In genomic region chr16:49755291-49755611, GRCh38 we compare ENCODE assay signal across 8 cellular contexts.
DNase-seq lines count a peak whose midpoint lies in the region; TF ChIP-seq lines count a peak whose summit lies in the region.

No MANE protein-coding gene starts in this region.

- H3K4me3 Mint-ChIP-seq in endodermal cell (peak overlapping the region; percentile 53), mesothelial cell of epicardium (peak overlapping the region; percentile 50)
- H3K4me3 Mint-ChIP-seq in activated naive CD4-positive, alpha-beta T cell treated with anti-CD3 and anti-CD28 coated beads for 36 hours, result no peak overlapping the region

- H3K27me3 Mint-ChIP-seq in endodermal cell (ENCODE audit: insufficient read depth), result no peaks in the 10 kb centered on the region
- H3K27me3 Mint-ChIP-seq in mesothelial cell of epicardium (ENCODE audit: low read depth), result peaks cover 33% of the 10 kb centered on the region
- H3K27me3 Mint-ChIP-seq in activated naive CD4-positive, alpha-beta T cell treated with anti-CD3 and anti-CD28 coated beads for 36 hours (ENCODE audit: low read depth), result peaks cover 20% of the 10 kb centered on the region

- TF ChIP-seq CTCF in BE2C (IDR thresholded peaks at IDR 0.05; ENCODE audit: low read depth, low read length) (peak; percentile 75), MM.1S (IDR thresholded peaks at IDR 0.05; ENCODE audit: low read length) (peak; percentile 28), endodermal cell (conservative IDR thresholded peaks at IDR 0.05) (peak; percentile 72), mesothelial cell of epicardium (IDR thresholded peaks at IDR 0.05; ENCODE audit: unreplicated experiment) (no peak)

- H3K4me3 ChIP-seq in BE2C (ENCODE audit: low read depth, low read length), result peak overlapping the region; percentile 46
- no peak overlapping the region for H3K4me3 ChIP-seq in MM.1S (ENCODE audit: low read length)
- peak overlapping the region; percentile 74 for H3K4me3 ChIP-seq in endodermal cell (ENCODE audit: low read length)

- CTCF ChIA-PET in activated naive CD4-positive, alpha-beta T cell treated with anti-CD3 and anti-CD28 coated beads for 36 hours (lab: Charles Lee), result interaction anchor here (0.6 kb wide), 1 partner anchor 76 kb away, joined by 3 read pairs; no protein-coding TSS in a partner anchor

- H3K36me3 Mint-ChIP-seq in endodermal cell (ENCODE audit: low read depth) (no peaks in the 10 kb centered on the region), mesothelial cell of epicardium (no peaks in the 10 kb centered on the region)
- no peaks in the 10 kb centered on the region for H3K36me3 Mint-ChIP-seq in activated naive CD4-positive, alpha-beta T cell treated with anti-CD3 and anti-CD28 coated beads for 36 hours (ENCODE audit: low read depth)

- no peaks in the 10 kb centered on the region for H3K9me2 ChIP-seq in MM.1S (replicated peaks; ENCODE audit: insufficient read depth, low read length)

- DNase-seq in BE2C, result no peak
- DNase-seq in MM.1S, result peak; percentile 18
- no peak for DNase-seq in endodermal cell
- no peak for DNase-seq in mesothelial cell of epicardium (ENCODE audit: low spot score in 2 of 2, unreplicated experiment in 2 of 2)
- DNase-seq in GM19240 (ENCODE audit: insufficient read length, low spot score), result no peak
- DNase-seq in activated naive CD4-positive, alpha-beta T cell treated with anti-CD3 and anti-CD28 coated beads for 36 hours, result no peak
- DNase-seq in T-helper 2 cell, result no peak
- DNase-seq in HCEC 1CT, result no peak

- WGBS in endodermal cell (ENCODE audit: insufficient coverage in 1 of 2, insufficient read length in 1 of 2), 2 experiments, result 0 to 5% methylated on average over 4 to 11 of the region's 11 CpGs

- H3K27ac ChIP-seq in MM.1S (ENCODE audit: low read length) (no peak overlapping the region), endodermal cell (ENCODE audit: low read depth, low read length) (peak overlapping the region; percentile 84)

- H3K36me3 ChIP-seq in BE2C (no peaks in the 10 kb centered on the region), MM.1S (replicated peaks; ENCODE audit: insufficient read depth, low read length) (no peaks in the 10 kb centered on the region), endodermal cell (ENCODE audit: control insufficient read depth, insufficient read depth, low read length) (no peaks in the 10 kb centered on the region)

- no peaks in the 10 kb centered on the region for H4K20me1 ChIP-seq in MM.1S (ENCODE audit: insufficient read depth, low read length)

- H3K4me1 ChIP-seq in BE2C, result peaks cover 16% of the 10 kb centered on the region
- no peaks in the 10 kb centered on the region for H3K4me1 ChIP-seq in MM.1S (ENCODE audit: low read length)
- peaks cover 25% of the 10 kb centered on the region for H3K4me1 ChIP-seq in endodermal cell (ENCODE audit: control insufficient read depth, insufficient read depth, low read length)

- intact Hi-C loops in activated naive CD4-positive, alpha-beta T cell treated with anti-CD3 and anti-CD28 coated beads for 36 hours (cut with micrococcal nuclease), result loop anchor here (1.0 kb wide), 1 partner anchor 347 kb away; no protein-coding TSS in a partner anchor

- H3K27me3 ChIP-seq in BE2C (no peaks in the 10 kb centered on the region), MM.1S (replicated peaks; ENCODE audit: insufficient read depth, low read length) (peaks cover 40% of the 10 kb centered on the region), endodermal cell (ENCODE audit: control insufficient read depth, insufficient read depth, low read length, poor library complexity, severe bottlenecking) (no peaks in the 10 kb centered on the region)

- H3F3A ChIP-seq in MM.1S (ENCODE audit: insufficient read depth, low read length), result no peaks in the 10 kb centered on the region

- H3K27ac Mint-ChIP-seq in endodermal cell (peak overlapping the region; percentile 95), mesothelial cell of epicardium (peak overlapping the region; percentile 1)
- H3K27ac Mint-ChIP-seq in activated naive CD4-positive, alpha-beta T cell treated with anti-CD3 and anti-CD28 coated beads for 36 hours, result no peak overlapping the region

- no peaks in the 10 kb centered on the region for H3K9me3 Mint-ChIP-seq in endodermal cell
- no peaks in the 10 kb centered on the region for H3K9me3 Mint-ChIP-seq in mesothelial cell of epicardium
- H3K9me3 Mint-ChIP-seq in activated naive CD4-positive, alpha-beta T cell treated with anti-CD3 and anti-CD28 coated beads for 36 hours, result no peaks in the 10 kb centered on the region

- H3K4me1 Mint-ChIP-seq in endodermal cell, result peaks cover 47% of the 10 kb centered on the region
- peaks cover 22% of the 10 kb centered on the region for H3K4me1 Mint-ChIP-seq in mesothelial cell of epicardium
- peaks cover 10% of the 10 kb centered on the region for H3K4me1 Mint-ChIP-seq in activated naive CD4-positive, alpha-beta T cell treated with anti-CD3 and anti-CD28 coated beads for 36 hours (ENCODE audit: low read depth)

- no peaks in the 10 kb centered on the region for H3K79me2 ChIP-seq in MM.1S (ENCODE audit: low read length)

- no peak overlapping the region; the same call in 1 of the 2 replicates for H2AFZ ChIP-seq in MM.1S (ENCODE audit: low read length)

- peak overlapping the region; percentile 22; the same call in 1 of the 2 replicates for H3K4me2 ChIP-seq in MM.1S (ENCODE audit: low read depth, low read length)

- H3K9ac ChIP-seq in MM.1S (ENCODE audit: low read length) (no peak overlapping the region), endodermal cell (ENCODE audit: extremely low read depth, low read length, poor library complexity, severe bottlenecking) (peak overlapping the region; percentile 76)

- H3K9me3 ChIP-seq in BE2C (no peaks in the 10 kb centered on the region), MM.1S (replicated peaks; ENCODE audit: insufficient read depth, low read length) (no peaks in the 10 kb centered on the region), endodermal cell (ENCODE audit: control insufficient read depth, low read length) (no peaks in the 10 kb centered on the region)
